Comparison of ENCODE assay signal across 22 cellular contexts in genomic region chrX:121832446-121832845, GRCh38.
"Had no signal": no experiment of that assay in that cellular context is flagged by ENCODE, and none has a peak within 500 bp of the region (broad histone marks: within the 10 kb centered on the region; RNA-seq: fewer than 3 reads in every experiment).

No MANE protein-coding gene starts in this region.

- H3K4me1 ChIP-seq: adrenal gland, ascending aorta, heart right ventricle, right lobe of liver, tibial artery had no signal

- H3K27ac ChIP-seq: adrenal gland, ascending aorta, heart right ventricle, right lobe of liver, skin epidermis, tibial artery had no signal

- DNase-seq: activated CD4-positive, alpha-beta T cell treated with anti-CD3 and anti-CD28 coated beads for 1 hour; activated CD4-positive, alpha-beta T cell treated with anti-CD3 and anti-CD28 coated beads, Interleukin-2, amount 50 U/mL, for 1 hour; activated CD8-positive, alpha-beta T cell treated with anti-CD3 and anti-CD28 coated beads, Interleukin-2, amount 10 ng/mL, durations not matched to agents 7 days and 5 days; activated T-cell treated with anti-CD3 and anti-CD28 coated beads, Interleukin-2, amount 50 U/mL, for 1 hour; adrenal gland; cerebellar nuclear complex; erythroblast; heart right ventricle; left colon; mesenchymal stem cell; nucleus accumbens; right lobe of liver; stimulated activated CD4-positive, alpha-beta T cell treated with anti-CD3 and anti-CD28 coated beads, Interleukin-2, amount 100 ng/mL, for 24 hours; stimulated activated naive CD8-positive, alpha-beta T cell treated with anti-CD3 and anti-CD28 coated beads, Interleukin-15, amount 100 ng/mL, for 72 hours; tibial artery had no signal

- H3K4me3 ChIP-seq: adrenal gland, ascending aorta, heart right ventricle, right lobe of liver, skin epidermis, tibial artery had no signal

- H3K36me3 ChIP-seq: adrenal gland, ascending aorta, heart right ventricle, right lobe of liver, tibial artery had no signal

- H3K27me3 ChIP-seq: adrenal gland, ascending aorta, heart right ventricle, right lobe of liver, tibial artery had no signal

- H3K9me3 ChIP-seq: adrenal gland, ascending aorta, heart right ventricle, right lobe of liver, tibial artery had no signal

- ATAC-seq: activated CD8-positive, alpha-beta T cell treated with anti-CD3 and anti-CD28 coated beads, Interleukin-2, amount 10 ng/mL, durations not matched to agents 7 days and 5 days; activated naive CD4-positive, alpha-beta T cell treated with anti-CD3 and anti-CD28 coated beads, Interleukin-2, amount 50 U/mL, for 72 hours; heart right ventricle; left colon; right lobe of liver; stimulated activated effector memory CD8-positive, alpha-beta T cell treated with anti-CD3 and anti-CD28 coated beads, Interleukin-12 subunit alpha, Interleukin-12 subunit beta, amount 100 ng/mL, for 72 hours; stimulated activated naive CD8-positive, alpha-beta T cell treated with anti-CD3 and anti-CD28 coated beads, Interleukin-15, amount 100 ng/mL, for 72 hours had no signal

- FAIRE-seq: endometrium, keratinocyte, TTC549 had no signal
